Comparison of ENCODE assay signal across 13 cellular contexts in genomic region chr6:3820563-3820962, GRCh38.
"Had no signal": no experiment of that assay in that cellular context is flagged by ENCODE, and none has a peak within 500 bp of the region (broad histone marks: within the 10 kb centered on the region; RNA-seq: fewer than 3 reads in every experiment).

No MANE protein-coding gene starts in this region.

- H3K9me3 ChIP-seq: pancreas, transverse colon had no signal

- ATAC-seq: activated CD4-positive, CD25-positive, alpha-beta regulatory T cell treated with anti-CD3 and anti-CD28 coated beads, Interleukin-2, amount 50 U/mL, for 24 hours; left colon; natural killer cell treated with Interleukin-12 subunit alpha and Interleukin-12 subunit beta and Interleukin-15 and Interleukin-18, amount 100 ng/mL, for 72 hours; pancreas had no signal

- H3K27me3 Mint-ChIP-seq: activated naive CD4-positive, alpha-beta T cell treated with anti-CD3 and anti-CD28 coated beads, Interleukin-2, amount 50 U/mL, for 24 hours; natural killer cell treated with Interleukin-12 subunit alpha and Interleukin-12 subunit beta and Interleukin-15 and Interleukin-18, amount 100 ng/mL, for 72 hours had no signal

- DNase-seq: activated T-cell treated with anti-CD3 and anti-CD28 coated beads, Interleukin-2, amount 50 U/mL, for 1 hour; amniotic stem cell; brain microvascular endothelial cell; erythroblast; glutamatergic neuron; left colon; pancreas; transverse colon had no signal

- H3K9me3 Mint-ChIP-seq: activated naive CD4-positive, alpha-beta T cell treated with anti-CD3 and anti-CD28 coated beads, Interleukin-2, amount 50 U/mL, for 24 hours; dendritic cell treated with granulocyte-macrophage colony-stimulating factor and Interleukin-4, amounts not matched to agents 40 ng/mL and 50 ng/mL, for 4 days; natural killer cell treated with Interleukin-12 subunit alpha and Interleukin-12 subunit beta and Interleukin-15 and Interleukin-18, amount 100 ng/mL, for 72 hours had no signal

- H3K4me1 Mint-ChIP-seq: activated naive CD4-positive, alpha-beta T cell treated with anti-CD3 and anti-CD28 coated beads, Interleukin-2, amount 50 U/mL, for 24 hours had no signal

- H3K36me3 ChIP-seq: brain microvascular endothelial cell, pancreas, transverse colon had no signal

- H3K27me3 ChIP-seq: brain microvascular endothelial cell, pancreas, transverse colon had no signal

- FAIRE-seq: pancreas had no signal

- H3K4me3 Mint-ChIP-seq: activated naive CD4-positive, alpha-beta T cell treated with anti-CD3 and anti-CD28 coated beads, Interleukin-2, amount 50 U/mL, for 24 hours; dendritic cell treated with granulocyte-macrophage colony-stimulating factor and Interleukin-4, amounts not matched to agents 40 ng/mL and 50 ng/mL, for 4 days; natural killer cell treated with Interleukin-12 subunit alpha and Interleukin-12 subunit beta and Interleukin-15 and Interleukin-18, amount 100 ng/mL, for 72 hours had no signal

- H3K36me3 Mint-ChIP-seq: activated naive CD4-positive, alpha-beta T cell treated with anti-CD3 and anti-CD28 coated beads, Interleukin-2, amount 50 U/mL, for 24 hours; natural killer cell treated with Interleukin-12 subunit alpha and Interleukin-12 subunit beta and Interleukin-15 and Interleukin-18, amount 100 ng/mL, for 72 hours had no signal

- H3K4me3 ChIP-seq: pancreas, smooth muscle cell, transverse colon had no signal

- H3K27ac ChIP-seq: brain microvascular endothelial cell, pancreas had no signal

- H3K27ac Mint-ChIP-seq: activated naive CD4-positive, alpha-beta T cell treated with anti-CD3 and anti-CD28 coated beads, Interleukin-2, amount 50 U/mL, for 24 hours; dendritic cell treated with granulocyte-macrophage colony-stimulating factor and Interleukin-4, amounts not matched to agents 40 ng/mL and 50 ng/mL, for 4 days; natural killer cell treated with Interleukin-12 subunit alpha and Interleukin-12 subunit beta and Interleukin-15 and Interleukin-18, amount 100 ng/mL, for 72 hours had no signal

- H3K4me2 ChIP-seq: smooth muscle cell had no signal
